13 cellular contexts compared by ENCODE assay signal in the genomic region with DNA sequence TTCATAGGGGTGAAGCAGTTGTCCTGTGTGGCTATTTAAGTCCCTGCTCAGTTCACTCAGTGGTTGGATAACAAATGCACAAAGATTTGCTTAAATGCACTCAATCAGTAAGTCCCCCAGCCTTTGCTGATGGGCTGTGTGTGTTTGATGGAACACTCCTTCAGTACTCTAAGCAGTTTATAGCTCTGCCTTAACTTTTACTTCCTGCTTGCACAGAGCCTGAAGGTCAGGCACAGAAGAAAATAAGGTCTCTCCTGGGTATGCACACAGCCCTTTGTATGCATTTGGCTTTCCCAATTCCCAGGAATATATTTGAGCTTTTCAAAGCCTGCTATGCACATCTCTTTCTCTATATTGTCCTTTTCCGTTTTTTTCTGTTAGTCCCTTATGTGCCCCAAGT.
DNase-seq lines count a peak whose midpoint lies in the region; ATAC-seq, FAIRE-seq and TF ChIP-seq lines count a peak whose summit lies in the region.
"Had no signal": no experiment of that assay in that cellular context is flagged by ENCODE, and none has a peak within 500 bp of the region (broad histone marks: within the 10 kb centered on the region; RNA-seq: fewer than 3 reads in every experiment).

No MANE protein-coding gene starts in this region.

- H3K27ac ChIP-seq in small intestine (ENCODE audit: low read depth in 1 of 2, low read length in 1 of 2), result no peak overlapping the region

- DNase-seq in GM12864 (ENCODE audit: low read depth) (peak; percentile 25), GM19239 (ENCODE audit: insufficient read length, low spot score) (no peak), OCI-M1 (lab: John Stamatoyannopoulos, UW) (peak; percentile 41), left colon (no peak), small intestine (no peak), DMS53 (lab: John Stamatoyannopoulos, UW) (no peak), posterior cingulate gyrus (no peak)
- DNase-seq: C1 segment of cervical spinal cord, DMS 273 treated with DMSO at 0.1 percent for 48 hours, Kasumi-1, MM.1S, NCI-H187 treated with DMSO at 0.1 percent for 48 hours had no signal

- TF ChIP-seq CTCF in GM12864 (IDR thresholded peaks at IDR 0.05; ENCODE audit: low read depth, low read length, missing control alignments), result no peak

- no peak overlapping the region for H3K4me3 ChIP-seq in GM12864 (ENCODE audit: low read depth, low read length)
- no peak overlapping the region for H3K4me3 ChIP-seq in small intestine (ENCODE audit: low read depth in 1 of 2, low read length in 2 of 2)

- no peaks in the 10 kb centered on the region for H3K36me3 ChIP-seq in small intestine (ENCODE audit: control insufficient read depth in 2 of 2, insufficient read depth in 2 of 2, low read length in 2 of 2)

- no peaks in the 10 kb centered on the region for H3K9me3 ChIP-seq in small intestine (ENCODE audit: control insufficient read depth, low read depth)

- intact Hi-C loops in left colon (cut with DNase I, micrococcal nuclease), result no loop called here
- intact Hi-C loops in posterior cingulate gyrus (cut with DNase I), result no loop called here

- 54 to 82% (median 60%) methylated on average over 1 of the region's 1 CpG for whole genome bisulfite sequencing in small intestine, 3 donors

- peak; percentile 93 for ATAC-seq in left colon

- H3K4me1 ChIP-seq in small intestine (ENCODE audit: control insufficient read depth in 2 of 2, insufficient read depth in 1 of 2, low read depth in 1 of 2, low read length in 1 of 2), result no peaks in the 10 kb centered on the region

- peak; percentile 71 for FAIRE-seq in GM19239 (lab: Jason Lieb, UNC)
- no peak for FAIRE-seq in small intestine (lab: Jason Lieb, UNC)
- FAIRE-seq: H1 had no signal

- H3K27me3 ChIP-seq in small intestine (ENCODE audit: control insufficient read depth in 2 of 2, insufficient read depth in 2 of 2, low read length in 2 of 2), result no peaks in the 10 kb centered on the region

Comparison
In these comparisons a context has a peak if more than half of its experiments do, and no peak if none do; other contexts are left out.
1. DNase-seq: peak in GM12864 (single experiment) and OCI-M1 (single experiment); none in GM19239 (single experiment), left colon (0 of 2), small intestine (single experiment), DMS53 (single experiment) and posterior cingulate gyrus (0 of 10).